8 cellular contexts compared by ENCODE assay signal in genomic region chr1:17437260-17438175, GRCh38. TPM values are rescaled to one million over a fixed set of nuclear protein-coding genes. Genes with fewer than 3 reads are reported as not detected.
DNase-seq lines count a peak whose midpoint lies in the region; ATAC-seq and TF ChIP-seq lines count a peak whose summit lies in the region.

No MANE protein-coding gene starts in this region.

- no peaks in the 10 kb centered on the region for H3K9me3 ChIP-seq in GM23248 (ENCODE audit: low read depth)
- no peaks in the 10 kb centered on the region for H3K9me3 ChIP-seq in effector memory CD4-positive, alpha-beta T cell (ENCODE audit: control insufficient read depth, low read length)
- H3K9me3 ChIP-seq in mesodermal cell (ENCODE audit: control insufficient read depth, low read length), result no peaks in the 10 kb centered on the region

- H3K4me2 ChIP-seq in GM23248 (ENCODE audit: unreplicated experiment), result peak overlapping the region; percentile 86

- H3K4me3 ChIP-seq in GM23248 (peak overlapping the region; percentile 99), NB4 (ENCODE audit: low read depth, low read length) (peak overlapping the region; percentile 80), mesodermal cell (ENCODE audit: extremely low read depth, insufficient read depth, low read length, poor library complexity, severe bottlenecking) (peak overlapping the region; percentile 82)
- peak overlapping the region; percentile 61 for H3K4me3 ChIP-seq in effector memory CD4-positive, alpha-beta T cell (ENCODE audit: insufficient read depth, low read depth, low read length, poor library complexity, severe bottlenecking)

- H3K27me3 ChIP-seq in GM23248 (replicated peaks; ENCODE audit: insufficient read depth), result no peaks in the 10 kb centered on the region
- H3K27me3 ChIP-seq in effector memory CD4-positive, alpha-beta T cell (replicated peaks; ENCODE audit: control insufficient read depth, insufficient read depth, low read length, poor library complexity, severe bottlenecking), result no peaks in the 10 kb centered on the region

- intact Hi-C loops in activated CD8-positive, alpha-beta T cell treated with anti-CD3 and anti-CD28 coated beads for 36 hours (cut with micrococcal nuclease), result no loop called here

- DNase-seq in ELR (ENCODE audit: low read depth) (peak; percentile 58), GM23248 (peak; percentile 83), NB4 (ENCODE audit: low read depth) (peak; percentile 62), middle frontal gyrus (ENCODE audit: extremely low spot score, low spot score) (no peak)
- DNase-seq in activated CD8-positive, alpha-beta T cell treated with anti-CD3 and anti-CD28 coated beads for 36 hours, result peak; percentile 70
- peak; percentile 35 to 37 (median 36) for DNase-seq in effector memory CD4-positive, alpha-beta T cell
- peak; percentile 46 to 54 for DNase-seq in stimulated activated CD8-positive, alpha-beta memory T cell treated with anti-CD3 and anti-CD28 coated beads, Interleukin-2, amount 100 ng/mL, for 48 hours (ENCODE audit: low read depth in 2 of 2)

- H3F3A ChIP-seq in GM23248 (ENCODE audit: insufficient read depth), result peaks cover 10% of the 10 kb centered on the region

- peak overlapping the region; percentile 96 for H3K9ac ChIP-seq in GM23248

- peak overlapping the region; percentile 42 for H2AFZ ChIP-seq in GM23248

- peak; percentile 58 for TF ChIP-seq POLR2A in NB4 (IDR thresholded peaks at IDR 0.05; ENCODE audit: extremely low read depth, insufficient read length)

- H3K27ac Mint-ChIP-seq in activated CD8-positive, alpha-beta T cell treated with anti-CD3 and anti-CD28 coated beads for 36 hours, result peak overlapping the region; percentile 80

- peaks cover 23% of the 10 kb centered on the region for H3K4me1 ChIP-seq in GM23248 (ENCODE audit: insufficient read depth)
- H3K4me1 ChIP-seq in effector memory CD4-positive, alpha-beta T cell (ENCODE audit: control insufficient read depth, insufficient read depth, low read length, poor library complexity, severe bottlenecking), result peaks cover 10% of the 10 kb centered on the region
- H3K4me1 ChIP-seq in mesodermal cell (ENCODE audit: control insufficient read depth, insufficient read depth, low read length, poor library complexity, severe bottlenecking), result peaks cover 31% of the 10 kb centered on the region

- H4K20me1 ChIP-seq in GM23248 (ENCODE audit: insufficient read depth), result no peaks in the 10 kb centered on the region

- H3K36me3 Mint-ChIP-seq in activated CD8-positive, alpha-beta T cell treated with anti-CD3 and anti-CD28 coated beads for 36 hours (ENCODE audit: low read depth), result peaks cover 48% of the 10 kb centered on the region

- no peak for TF ChIP-seq CTCF in NB4 (IDR thresholded peaks at IDR 0.05; ENCODE audit: low read depth, low read length)
- TF ChIP-seq CTCF in activated CD8-positive, alpha-beta T cell treated with anti-CD3 and anti-CD28 coated beads for 36 hours (IDR thresholded peaks at IDR 0.05), result no peak

- peak; percentile 50 for ATAC-seq in activated CD8-positive, alpha-beta T cell treated with anti-CD3 and anti-CD28 coated beads for 36 hours

- H3K79me2 ChIP-seq in GM23248 (ENCODE audit: insufficient read depth), result peaks cover 59% of the 10 kb centered on the region

- WGBS in GM23248 (ENCODE audit: low coverage in 1 of 2, low lambda C conversion rate in 2 of 2, missing lambda C conversion rate in 2 of 2), 2 experiments, result 1 to 4% methylated on average over 32 to 63 of the region's 103 CpGs
- WGBS in mesodermal cell (ENCODE audit: insufficient coverage in 2 of 2), 2 experiments, result 0% methylated on average over 47 to 63 of the region's 103 CpGs

- in situ Hi-C loops in GM23248 (cut with MboI), result no loop called here

- CTCF ChIA-PET in activated CD8-positive, alpha-beta T cell treated with anti-CD3 and anti-CD28 coated beads for 36 hours (lab: Charles Lee), result interaction anchor here (1.0 kb wide), 1 partner anchor 19 kb away, joined by 3 read pairs; no protein-coding TSS in a partner anchor

- peaks cover 6% of the 10 kb centered on the region; the same call in 1 of the 2 replicates for H3K36me3 ChIP-seq in GM23248 (ENCODE audit: low read depth)
- H3K36me3 ChIP-seq in effector memory CD4-positive, alpha-beta T cell (ENCODE audit: control insufficient read depth, insufficient read depth, low read length), result peaks cover 14% of the 10 kb centered on the region
- H3K36me3 ChIP-seq in mesodermal cell (ENCODE audit: control insufficient read depth, insufficient read depth, low read length), result peaks cover 45% of the 10 kb centered on the region

- POLR2A ChIA-PET in activated CD8-positive, alpha-beta T cell treated with anti-CD3 and anti-CD28 coated beads for 36 hours (lab: Charles Lee), result interaction anchor here (0.6 to 2.1 kb wide), 4 partner anchors 9 to 1822 kb away, joined by 3 to 15 read pairs (median 4); no protein-coding TSS in a partner anchor

- no peaks in the 10 kb centered on the region for H3K27me3 Mint-ChIP-seq in activated CD8-positive, alpha-beta T cell treated with anti-CD3 and anti-CD28 coated beads for 36 hours

- H3K27ac ChIP-seq in GM23248, result peak overlapping the region; percentile 93
- H3K27ac ChIP-seq in effector memory CD4-positive, alpha-beta T cell (ENCODE audit: insufficient read depth, low read length, poor library complexity, severe bottlenecking), result peak overlapping the region; percentile 85
- peak overlapping the region; percentile 96 for H3K27ac ChIP-seq in mesodermal cell (ENCODE audit: low read depth, low read length, severe bottlenecking)

- no peaks in the 10 kb centered on the region for H3K9me3 Mint-ChIP-seq in activated CD8-positive, alpha-beta T cell treated with anti-CD3 and anti-CD28 coated beads for 36 hours

- no peaks in the 10 kb centered on the region for H3K9me2 ChIP-seq in GM23248 (ENCODE audit: insufficient read depth)

- H3K4me3 Mint-ChIP-seq in activated CD8-positive, alpha-beta T cell treated with anti-CD3 and anti-CD28 coated beads for 36 hours, result peak overlapping the region; percentile 95

- H3K4me1 Mint-ChIP-seq in activated CD8-positive, alpha-beta T cell treated with anti-CD3 and anti-CD28 coated beads for 36 hours (ENCODE audit: low read depth), result peaks cover 56% of the 10 kb centered on the region

RNA-seq across cellular contexts. Expression of gene RCC2, which starts 2.0 kb away (rescaled TPM):
- 34.4 and 38.3 TPM in 2 replicates for total RNA-seq in GM23248 (2014; rRNA removed; shearing (Covaris generic))
- 10.9 and 11.3 TPM in 2 replicates for polyA plus RNA-seq in GM23248 (2016; fragmentation: Nextera tagmentation; extraction: Ambion mirVana)
- total RNA-seq in activated CD8-positive, alpha-beta T cell treated with anti-CD3 and anti-CD28 coated beads for 36 hours, result 100 to 1,000 TPM; 145 to 147 TPM
- 87.8 TPM for polyA plus RNA-seq in mesodermal cell (2013, experiment 1 of 2)
- polyA plus RNA-seq in mesodermal cell (2013, experiment 2 of 2), result 73.5 TPM
